Comparison of ENCODE assay signal across 1 cellular context in the genomic region with DNA sequence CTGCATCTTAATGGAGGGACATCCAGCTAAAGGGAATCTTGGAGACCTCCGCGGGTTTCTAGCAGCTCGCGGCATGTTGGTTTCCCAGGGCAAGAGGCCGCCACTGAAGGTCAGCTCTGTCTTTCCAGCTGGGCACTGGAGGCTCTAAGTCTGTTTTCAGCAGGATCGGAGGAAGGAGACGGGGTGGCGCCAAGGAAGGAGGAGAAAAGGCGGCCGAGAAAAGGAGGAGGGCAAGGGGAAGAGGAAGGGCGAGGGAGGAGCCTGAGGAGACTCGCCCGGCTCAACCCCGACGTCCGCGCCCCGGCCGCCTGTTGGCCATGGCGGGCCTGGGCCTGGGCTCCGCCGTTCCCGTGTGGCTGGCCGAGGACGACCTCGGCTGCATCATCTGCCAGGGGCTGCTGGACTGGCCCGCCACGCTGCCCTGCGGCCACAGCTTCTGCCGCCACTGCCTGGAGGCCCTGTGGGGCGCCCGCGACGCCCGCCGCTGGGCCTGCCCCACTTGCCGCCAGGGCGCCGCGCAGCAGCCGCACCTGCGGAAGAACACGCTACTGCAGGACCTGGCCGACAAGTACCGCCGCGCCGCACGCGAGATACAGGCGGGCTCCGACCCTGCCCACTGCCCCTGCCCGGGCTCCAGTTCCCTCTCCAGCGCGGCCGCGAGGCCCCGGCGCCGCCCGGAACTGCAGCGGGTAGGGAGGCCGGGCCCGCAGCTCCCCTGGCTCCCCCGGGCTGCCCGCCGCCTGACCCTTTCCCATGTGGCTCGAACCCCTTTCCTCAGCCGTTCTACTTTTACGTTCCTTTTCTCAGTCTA.
TF ChIP-seq lines count a peak whose summit lies in the region.

TSS of gene RNF135 (plus strand) at position 283 of the 811 bp plus-strand sequence. CDS start at position 318, 35 bp downstream.

TF ChIP-seq in WTC11, 78 proteins besides CTCF, POLR2A, EP300 and RAD21 (continued from another document and continues in another):
- peak; percentile 91; the same call in 1 of the 2 replicates for TF ChIP-seq FOXP4 (CRISPR knock-in tag; IDR thresholded peaks at IDR 0.05)
- peak; percentile 47; the same call in 1 of the 2 replicates for TF ChIP-seq FOXK1 (CRISPR knock-in tag; IDR thresholded peaks at IDR 0.05)
- no peak for TF ChIP-seq ZNF121 (CRISPR knock-in tag; IDR thresholded peaks at IDR 0.05)
- peak; percentile 79; the same call in 1 of the 2 replicates for TF ChIP-seq ZNF416 (CRISPR knock-in tag; IDR thresholded peaks at IDR 0.05)
- TF ChIP-seq, protein P1, sequence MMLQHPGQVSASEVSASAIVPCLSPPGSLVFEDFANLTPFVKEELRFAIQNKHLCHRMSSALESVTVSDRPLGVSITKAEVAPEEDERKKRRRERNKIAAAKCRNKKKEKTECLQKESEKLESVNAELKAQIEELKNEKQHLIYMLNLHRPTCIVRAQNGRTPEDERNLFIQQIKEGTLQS (CRISPR knock-in tag; conservative IDR thresholded peaks at IDR 0.05) = no peak
- no peak for TF ChIP-seq SMAD4 (CRISPR knock-in tag; IDR thresholded peaks at IDR 0.05)
- TF ChIP-seq, protein P2, sequence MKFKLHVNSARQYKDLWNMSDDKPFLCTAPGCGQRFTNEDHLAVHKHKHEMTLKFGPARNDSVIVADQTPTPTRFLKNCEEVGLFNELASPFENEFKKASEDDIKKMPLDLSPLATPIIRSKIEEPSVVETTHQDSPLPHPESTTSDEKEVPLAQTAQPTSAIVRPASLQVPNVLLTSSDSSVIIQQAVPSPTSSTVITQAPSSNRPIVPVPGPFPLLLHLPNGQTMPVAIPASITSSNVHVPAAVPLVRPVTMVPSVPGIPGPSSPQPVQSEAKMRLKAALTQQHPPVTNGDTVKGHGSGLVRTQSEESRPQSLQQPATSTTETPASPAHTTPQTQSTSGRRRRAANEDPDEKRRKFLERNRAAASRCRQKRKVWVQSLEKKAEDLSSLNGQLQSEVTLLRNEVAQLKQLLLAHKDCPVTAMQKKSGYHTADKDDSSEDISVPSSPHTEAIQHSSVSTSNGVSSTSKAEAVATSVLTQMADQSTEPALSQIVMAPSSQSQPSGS (CRISPR knock-in tag; IDR thresholded peaks at IDR 0.05; ENCODE audit: borderline replicate concordance, low read depth) = no peak
- TF ChIP-seq, protein P3, sequence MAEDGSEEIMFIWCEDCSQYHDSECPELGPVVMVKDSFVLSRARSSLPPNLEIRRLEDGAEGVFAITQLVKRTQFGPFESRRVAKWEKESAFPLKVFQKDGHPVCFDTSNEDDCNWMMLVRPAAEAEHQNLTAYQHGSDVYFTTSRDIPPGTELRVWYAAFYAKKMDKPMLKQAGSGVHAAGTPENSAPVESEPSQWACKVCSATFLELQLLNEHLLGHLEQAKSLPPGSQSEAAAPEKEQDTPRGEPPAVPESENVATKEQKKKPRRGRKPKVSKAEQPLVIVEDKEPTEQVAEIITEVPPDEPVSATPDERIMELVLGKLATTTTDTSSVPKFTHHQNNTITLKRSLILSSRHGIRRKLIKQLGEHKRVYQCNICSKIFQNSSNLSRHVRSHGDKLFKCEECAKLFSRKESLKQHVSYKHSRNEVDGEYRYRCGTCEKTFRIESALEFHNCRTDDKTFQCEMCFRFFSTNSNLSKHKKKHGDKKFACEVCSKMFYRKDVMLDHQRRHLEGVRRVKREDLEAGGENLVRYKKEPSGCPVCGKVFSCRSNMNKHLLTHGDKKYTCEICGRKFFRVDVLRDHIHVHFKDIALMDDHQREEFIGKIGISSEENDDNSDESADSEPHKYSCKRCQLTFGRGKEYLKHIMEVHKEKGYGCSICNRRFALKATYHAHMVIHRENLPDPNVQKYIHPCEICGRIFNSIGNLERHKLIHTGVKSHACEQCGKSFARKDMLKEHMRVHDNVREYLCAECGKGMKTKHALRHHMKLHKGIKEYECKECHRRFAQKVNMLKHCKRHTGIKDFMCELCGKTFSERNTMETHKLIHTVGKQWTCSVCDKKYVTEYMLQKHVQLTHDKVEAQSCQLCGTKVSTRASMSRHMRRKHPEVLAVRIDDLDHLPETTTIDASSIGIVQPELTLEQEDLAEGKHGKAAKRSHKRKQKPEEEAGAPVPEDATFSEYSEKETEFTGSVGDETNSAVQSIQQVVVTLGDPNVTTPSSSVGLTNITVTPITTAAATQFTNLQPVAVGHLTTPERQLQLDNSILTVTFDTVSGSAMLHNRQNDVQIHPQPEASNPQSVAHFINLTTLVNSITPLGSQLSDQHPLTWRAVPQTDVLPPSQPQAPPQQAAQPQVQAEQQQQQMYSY (CRISPR knock-in tag; IDR thresholded peaks at IDR 0.05) = peak; percentile 10; the same call in 1 of the 2 replicates
- TF ChIP-seq PRRX2 (CRISPR knock-in tag; IDR thresholded peaks at IDR 0.05) = no peak
- TF ChIP-seq, protein P4, sequence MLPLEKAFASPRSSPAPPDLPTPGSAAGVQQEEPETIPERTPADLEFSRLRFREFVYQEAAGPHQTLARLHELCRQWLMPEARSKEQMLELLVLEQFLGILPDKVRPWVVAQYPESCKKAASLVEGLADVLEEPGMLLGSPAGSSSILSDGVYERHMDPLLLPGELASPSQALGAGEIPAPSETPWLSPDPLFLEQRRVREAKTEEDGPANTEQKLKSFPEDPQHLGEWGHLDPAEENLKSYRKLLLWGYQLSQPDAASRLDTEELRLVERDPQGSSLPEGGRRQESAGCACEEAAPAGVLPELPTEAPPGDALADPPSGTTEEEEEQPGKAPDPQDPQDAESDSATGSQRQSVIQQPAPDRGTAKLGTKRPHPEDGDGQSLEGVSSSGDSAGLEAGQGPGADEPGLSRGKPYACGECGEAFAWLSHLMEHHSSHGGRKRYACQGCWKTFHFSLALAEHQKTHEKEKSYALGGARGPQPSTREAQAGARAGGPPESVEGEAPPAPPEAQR (CRISPR knock-in tag; IDR thresholded peaks at IDR 0.05) = no peak
- TF ChIP-seq TEAD1 (CRISPR knock-in tag; IDR thresholded peaks at IDR 0.05) = peak; percentile 85
- TF ChIP-seq, protein P5, sequence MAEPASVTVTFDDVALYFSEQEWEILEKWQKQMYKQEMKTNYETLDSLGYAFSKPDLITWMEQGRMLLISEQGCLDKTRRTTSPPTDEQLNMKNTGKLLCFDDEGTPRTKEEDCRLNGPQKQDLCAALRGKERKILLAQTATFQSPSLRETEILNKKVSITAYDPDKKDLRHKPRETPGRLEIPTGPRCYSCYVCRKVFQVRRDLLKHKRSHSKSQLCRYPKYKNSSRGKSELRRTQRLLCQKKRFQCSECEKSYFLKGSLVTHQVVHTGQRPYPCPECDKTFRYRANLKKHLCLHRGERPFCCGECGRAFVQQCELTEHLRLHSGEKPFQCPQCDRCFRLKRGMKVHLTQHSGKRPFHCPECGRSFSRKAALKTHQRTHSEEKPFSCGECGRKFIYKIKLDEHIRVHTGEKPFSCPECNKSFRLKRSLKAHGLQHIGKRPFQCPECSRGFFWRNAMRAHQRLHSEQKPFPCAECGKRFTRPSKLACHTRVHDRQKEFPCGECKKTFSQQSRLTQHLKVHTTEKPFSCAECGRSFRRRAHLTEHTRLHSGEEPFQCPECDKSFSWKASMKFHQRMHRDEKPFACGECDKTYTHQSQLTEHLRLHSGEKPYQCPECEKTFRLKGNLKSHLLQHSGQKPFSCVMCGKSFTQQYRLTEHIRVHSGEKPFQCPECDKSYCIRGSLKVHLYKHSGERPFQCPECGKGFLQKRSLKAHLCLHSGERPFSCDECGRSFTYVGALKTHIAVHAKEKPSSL (CRISPR knock-in tag; conservative IDR thresholded peaks at IDR 0.05) = no peak
- no peak for TF ChIP-seq OVOL2 (CRISPR knock-in tag; IDR thresholded peaks at IDR 0.05; ENCODE audit: borderline replicate concordance)
- TF ChIP-seq ARID4B (CRISPR knock-in tag; IDR thresholded peaks at IDR 0.05; ENCODE audit: borderline replicate concordance) = peak; percentile 93; the same call in 1 of the 2 replicates
- no peak for TF ChIP-seq CDX4 (CRISPR knock-in tag; IDR thresholded peaks at IDR 0.05; ENCODE audit: borderline replicate concordance)
- no peak for TF ChIP-seq GTF2I (CRISPR knock-in tag; conservative IDR thresholded peaks at IDR 0.05)
- TF ChIP-seq NFYB (CRISPR knock-in tag; conservative IDR thresholded peaks at IDR 0.05; ENCODE audit: low read depth) = 0 out of 2 replicates have a peak, but pooled peaks have one; percentile 33
- TF ChIP-seq FOXP1 (CRISPR knock-in tag; IDR thresholded peaks at IDR 0.05; ENCODE audit: borderline replicate concordance) = peak; percentile 95; the same call in 1 of the 2 replicates
- TF ChIP-seq ZNF532 (CRISPR knock-in tag; IDR thresholded peaks at IDR 0.05; ENCODE audit: borderline replicate concordance) = no peak
- TF ChIP-seq PREB (CRISPR knock-in tag; IDR thresholded peaks at IDR 0.05; ENCODE audit: borderline replicate concordance) = no peak
- no peak for TF ChIP-seq MYBL2 (CRISPR knock-in tag; IDR thresholded peaks at IDR 0.05)
- TF ChIP-seq ZNF671 (CRISPR knock-in tag; IDR thresholded peaks at IDR 0.05) = no peak
- no peak for TF ChIP-seq HMGA2 (CRISPR knock-in tag; IDR thresholded peaks at IDR 0.05)
- peak; percentile 73; the same call in 1 of the 2 replicates for TF ChIP-seq ATF1 (CRISPR knock-in tag; IDR thresholded peaks at IDR 0.05)
